Comparison of ENCODE assay signal across 21 cellular contexts in genomic region chr11:76280151-76280881, GRCh38.
"Had no signal": no experiment of that assay in that cellular context is flagged by ENCODE, and none has a peak within 500 bp of the region (broad histone marks: within the 10 kb centered on the region; RNA-seq: fewer than 3 reads in every experiment).

No MANE protein-coding gene starts in this region.

- H3K9me3 Mint-ChIP-seq: activated naive CD4-positive, alpha-beta T cell treated with anti-CD3 and anti-CD28 coated beads, Interleukin-2, amount 50 U/mL, for 24 hours; T-helper 1 cell treated with Interleukin-12 subunit alpha and Interleukin-12 subunit beta and Interleukin-4 antibody, amounts not matched to agents 30 μg/mL and 1 μg/mL, for 36 hours had no signal

- H3K36me3 ChIP-seq: ascending aorta, SJSA1 had no signal

- H3K4me3 Mint-ChIP-seq: activated CD8-positive, alpha-beta T cell treated with anti-CD3 and anti-CD28 coated beads, Interleukin-2, amount 10 ng/mL, durations not matched to agents 7 days and 5 days; activated naive CD4-positive, alpha-beta T cell treated with anti-CD3 and anti-CD28 coated beads, Interleukin-2, amount 50 U/mL, for 24 hours; T-helper 1 cell treated with Interleukin-12 subunit alpha and Interleukin-12 subunit beta and Interleukin-4 antibody, amounts not matched to agents 30 μg/mL and 1 μg/mL, for 36 hours; WTC11 had no signal

- H3K9me3 ChIP-seq: ascending aorta, body of pancreas, SJSA1 had no signal

- DNase-seq: activated CD4-positive, alpha-beta T cell treated with anti-CD3 and anti-CD28 coated beads for 48 hours; activated CD4-positive, alpha-beta T cell treated with anti-CD3 and anti-CD28 coated beads, Interleukin-2, amount 50 U/mL, for 4 hours; activated CD4-positive, CD25-positive, alpha-beta regulatory T cell treated with anti-CD3 and anti-CD28 coated beads, Interleukin-2, amount 50 U/mL, for 72 hours; activated CD8-positive, alpha-beta memory T cell treated with anti-CD3 and anti-CD28 coated beads, Interleukin-2, amount 50 U/mL, for 48 hours; activated CD8-positive, alpha-beta T cell treated with anti-CD3 and anti-CD28 coated beads, Interleukin-2, amount 10 ng/mL, durations not matched to agents 7 days and 5 days; activated T-cell treated with anti-CD3 and anti-CD28 coated beads, Interleukin-2, amount 50 U/mL, for 1 hour; body of pancreas; central memory CD4-positive, alpha-beta T cell; Kasumi-1; NCI-H1930; NCI-H2107; NCI-H446 treated with DMSO at 0.1 percent for 48 hours; NCI-H526 treated with DMSO at 0.1 percent for 48 hours; PC-3 had no signal

- H3K36me3 Mint-ChIP-seq: activated naive CD4-positive, alpha-beta T cell treated with anti-CD3 and anti-CD28 coated beads, Interleukin-2, amount 50 U/mL, for 24 hours; WTC11 had no signal

- H3K27me3 ChIP-seq: ascending aorta, body of pancreas, SJSA1 had no signal

- H3K27ac Mint-ChIP-seq: activated CD8-positive, alpha-beta T cell treated with anti-CD3 and anti-CD28 coated beads, Interleukin-2, amount 10 ng/mL, durations not matched to agents 7 days and 5 days; activated naive CD4-positive, alpha-beta T cell treated with anti-CD3 and anti-CD28 coated beads, Interleukin-2, amount 50 U/mL, for 24 hours; T-helper 1 cell treated with Interleukin-12 subunit alpha and Interleukin-12 subunit beta and Interleukin-4 antibody, amounts not matched to agents 30 μg/mL and 1 μg/mL, for 36 hours; WTC11 had no signal

- H3K4me1 ChIP-seq: ascending aorta, body of pancreas, SJSA1 had no signal

- H3K4me3 ChIP-seq: ascending aorta, body of pancreas, coronary artery, SJSA1 had no signal

- H3K27me3 Mint-ChIP-seq: activated naive CD4-positive, alpha-beta T cell treated with anti-CD3 and anti-CD28 coated beads, Interleukin-2, amount 50 U/mL, for 24 hours had no signal

- H3K27ac ChIP-seq: ascending aorta, body of pancreas, coronary artery, SJSA1 had no signal

- H3K4me1 Mint-ChIP-seq: activated naive CD4-positive, alpha-beta T cell treated with anti-CD3 and anti-CD28 coated beads, Interleukin-2, amount 50 U/mL, for 24 hours had no signal

- ATAC-seq: activated CD8-positive, alpha-beta T cell treated with anti-CD3 and anti-CD28 coated beads, Interleukin-2, amount 10 ng/mL, durations not matched to agents 7 days and 5 days; body of pancreas; PC-3; SK-N-SH treated with all-trans-retinoic acid at 6 μM for 48 hours; WTC11 had no signal
